Comparison of ENCODE assay signal across 1 cellular context in genomic region chr1:45583264-45583665, GRCh38.
A peak's percentile ranks its signal among the peaks of the same experiment; 100 is the strongest.
TF ChIP-seq lines count a peak whose summit lies in the region.

No MANE protein-coding gene starts in this region.

TF ChIP-seq in K562, 482 proteins besides CTCF, POLR2A, EP300 and RAD21 (continued from another document):
- TF ChIP-seq, protein P1, sequence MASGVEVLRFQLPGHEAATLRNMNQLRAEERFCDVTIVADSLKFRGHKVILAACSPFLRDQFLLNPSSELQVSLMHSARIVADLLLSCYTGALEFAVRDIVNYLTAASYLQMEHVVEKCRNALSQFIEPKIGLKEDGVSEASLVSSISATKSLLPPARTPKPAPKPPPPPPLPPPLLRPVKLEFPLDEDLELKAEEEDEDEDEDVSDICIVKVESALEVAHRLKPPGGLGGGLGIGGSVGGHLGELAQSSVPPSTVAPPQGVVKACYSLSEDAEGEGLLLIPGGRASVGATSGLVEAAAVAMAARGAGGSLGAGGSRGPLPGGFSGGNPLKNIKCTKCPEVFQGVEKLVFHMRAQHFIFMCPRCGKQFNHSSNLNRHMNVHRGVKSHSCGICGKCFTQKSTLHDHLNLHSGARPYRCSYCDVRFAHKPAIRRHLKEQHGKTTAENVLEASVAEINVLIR (CRISPR knock-in tag; IDR thresholded peaks at IDR 0.05) = peak; percentile 84
- TF ChIP-seq CREB1 (IDR thresholded peaks at IDR 0.05) = peak; percentile 92
- peak; percentile 96 for TF ChIP-seq CREB1 (CRISPR knock-in tag; IDR thresholded peaks at IDR 0.05)
- TF ChIP-seq ZNF655 (CRISPR knock-in tag; IDR thresholded peaks at IDR 0.05) = no peak
- no peak for TF ChIP-seq CCNT2 (IDR thresholded peaks at IDR 0.05; ENCODE audit: borderline replicate concordance, extremely low read depth, insufficient read length, low read depth, low read length)
- no peak for TF ChIP-seq ATF3 (IDR thresholded peaks at IDR 0.05)
- no peak for TF ChIP-seq ATF3 (CRISPR knock-in tag; conservative IDR thresholded peaks at IDR 0.05)
- TF ChIP-seq SMAD2 (IDR thresholded peaks at IDR 0.05; ENCODE audit: low read depth, low read length) = no peak
- no peak for TF ChIP-seq ZBTB17 (CRISPR knock-in tag; IDR thresholded peaks at IDR 0.05)
- TF ChIP-seq MED1 (CRISPR knock-in tag; IDR thresholded peaks at IDR 0.05; ENCODE audit: borderline replicate concordance) = no peak
- TF ChIP-seq, protein P2, sequence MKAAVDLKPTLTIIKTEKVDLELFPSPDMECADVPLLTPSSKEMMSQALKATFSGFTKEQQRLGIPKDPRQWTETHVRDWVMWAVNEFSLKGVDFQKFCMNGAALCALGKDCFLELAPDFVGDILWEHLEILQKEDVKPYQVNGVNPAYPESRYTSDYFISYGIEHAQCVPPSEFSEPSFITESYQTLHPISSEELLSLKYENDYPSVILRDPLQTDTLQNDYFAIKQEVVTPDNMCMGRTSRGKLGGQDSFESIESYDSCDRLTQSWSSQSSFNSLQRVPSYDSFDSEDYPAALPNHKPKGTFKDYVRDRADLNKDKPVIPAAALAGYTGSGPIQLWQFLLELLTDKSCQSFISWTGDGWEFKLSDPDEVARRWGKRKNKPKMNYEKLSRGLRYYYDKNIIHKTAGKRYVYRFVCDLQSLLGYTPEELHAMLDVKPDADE (conservative IDR thresholded peaks at IDR 0.05; ENCODE audit: control insufficient read depth, low read depth, low read length) = no peak
